In genomic region chr17:45147581-45148182, GRCh38 we compare ENCODE assay signal across 1 cellular context.
TF ChIP-seq lines count a peak whose summit lies in the region.

No MANE protein-coding gene starts in this region.

TF ChIP-seq in H1, 55 proteins besides CTCF, POLR2A, EP300 and RAD21:
- TF ChIP-seq SP2 (IDR thresholded peaks at IDR 0.05; ENCODE audit: low read length) (no peak; the same call in 1 of the 2 replicates), JUND (IDR thresholded peaks at IDR 0.05; ENCODE audit: low read length) (peak; percentile 98), POLR2AphosphoS5 (IDR thresholded peaks at IDR 0.05; ENCODE audit: low read depth, low read length) (no peak; the same call in 1 of the 2 replicates), SIX5 (IDR thresholded peaks at IDR 0.05; ENCODE audit: low read depth, low read length) (0 out of 2 replicates have a peak, but pooled peaks have one; percentile 43), TEAD4 (IDR thresholded peaks at IDR 0.05; ENCODE audit: low read depth, low read length) (peak; percentile 9; the same call in 1 of the 2 replicates), RNF2 (IDR thresholded peaks at IDR 0.05; ENCODE audit: borderline replicate concordance, low read depth, low read length, missing control alignments, poor library complexity, severe bottlenecking) (no peak), CHD1 (IDR thresholded peaks at IDR 0.05; ENCODE audit: low read depth, low read length) (peak; percentile 94), ASH2L (IDR thresholded peaks at IDR 0.05; ENCODE audit: low read length) (peak; percentile 75), KDM4A (IDR thresholded peaks at IDR 0.05; ENCODE audit: low read depth, low read length, severe bottlenecking) (no peak), KDM5A (IDR thresholded peaks at IDR 0.05; ENCODE audit: low read length) (no peak), BRCA1 (IDR thresholded peaks at IDR 0.05; ENCODE audit: low read depth, low read length) (peak; percentile 43; the same call in 1 of the 2 replicates), MAX (IDR thresholded peaks at IDR 0.05) (peak; percentile 56; the same call in 1 of the 2 replicates), SP4 (IDR thresholded peaks at IDR 0.05; ENCODE audit: low read length) (no peak; the same call in 1 of the 2 replicates), TAF1 (IDR thresholded peaks at IDR 0.05; ENCODE audit: low read depth, low read length) (peak; percentile 83), MAFK (IDR thresholded peaks at IDR 0.05; ENCODE audit: low read depth, low read length) (no peak), GABPA (IDR thresholded peaks at IDR 0.05; ENCODE audit: borderline replicate concordance, insufficient read depth, low read length) (no peak), RBBP5 (IDR thresholded peaks at IDR 0.05; ENCODE audit: borderline replicate concordance, low read depth, low read length) (no peak), RXRA (IDR thresholded peaks at IDR 0.05; ENCODE audit: insufficient read depth, low read depth, low read length) (no peak), KDM1A (IDR thresholded peaks at IDR 0.05; ENCODE audit: borderline replicate concordance, low read length) (no peak), NANOG (IDR thresholded peaks at IDR 0.05; ENCODE audit: insufficient read depth, low read depth, low read length, poor library complexity, severe bottlenecking) (no peak), SIN3A (conservative IDR thresholded peaks at IDR 0.05 in 1 of 2, IDR thresholded peaks at IDR 0.05 in 1 of 2; ENCODE audit: low read depth in 1 of 2, low read length in 2 of 2) (peak in 1 of 2 experiments; percentile 75; a peak in 2 of 4 replicates), YY1 (IDR thresholded peaks at IDR 0.05; ENCODE audit: low read depth, low read length) (peak; percentile 75), EGR1 (IDR thresholded peaks at IDR 0.05; ENCODE audit: borderline replicate concordance, low read depth, low read length) (no peak), GTF2F1 (IDR thresholded peaks at IDR 0.05; ENCODE audit: borderline replicate concordance, low read depth, low read length) (no peak), JUN (IDR thresholded peaks at IDR 0.05; ENCODE audit: low read depth, low read length) (no peak), ATF2 (IDR thresholded peaks at IDR 0.05; ENCODE audit: low read length) (peak; percentile 65; the same call in 1 of the 2 replicates), USF2 (IDR thresholded peaks at IDR 0.05; ENCODE audit: low read length) (no peak), HDAC6 (IDR thresholded peaks at IDR 0.05; ENCODE audit: low read depth, low read length) (no peak), EZH2 (IDR thresholded peaks at IDR 0.05; ENCODE audit: low read depth, low read length, severe bottlenecking) (no peak), TAF7 (optimal IDR thresholded peaks at IDR 0.05; ENCODE audit: borderline replicate concordance, low read depth, low read length) (peak; percentile 64), RFX5 (IDR thresholded peaks at IDR 0.05; ENCODE audit: borderline replicate concordance, low read depth, low read length) (no peak), NRF1 (IDR thresholded peaks at IDR 0.05; ENCODE audit: low read depth, low read length) (no peak), CHD2 (IDR thresholded peaks at IDR 0.05; ENCODE audit: low read length) (peak; percentile 95), SIRT6 (IDR thresholded peaks at IDR 0.05; ENCODE audit: low read length) (no peak), TCF12 (IDR thresholded peaks at IDR 0.05; ENCODE audit: low read depth, low read length) (no peak), CBX8 (IDR thresholded peaks at IDR 0.05; ENCODE audit: borderline replicate concordance, low read depth, low read length) (no peak), HDAC2 (IDR thresholded peaks at IDR 0.05; ENCODE audit: borderline replicate concordance in 1 of 2, low read depth in 2 of 2, low read length in 2 of 2) (peak; percentile 46 to 67; a peak in 1 of 4 replicates), CBX5 (IDR thresholded peaks at IDR 0.05; ENCODE audit: low read depth, low read length) (no peak), CHD7 (IDR thresholded peaks at IDR 0.05; ENCODE audit: insufficient replicate concordance, low read length) (no peak), ATF3 (IDR thresholded peaks at IDR 0.05; ENCODE audit: insufficient read depth, low read depth, low read length) (no peak), CREB1 (IDR thresholded peaks at IDR 0.05) (peak; percentile 45; the same call in 1 of the 2 replicates), SUZ12 (IDR thresholded peaks at IDR 0.05; ENCODE audit: low read length) (no peak), BCL11A (IDR thresholded peaks at IDR 0.05; ENCODE audit: low read depth in 2 of 2, low read length in 2 of 2) (no peak), PHF8 (conservative IDR thresholded peaks at IDR 0.05; ENCODE audit: low read depth, low read length) (no peak; the same call in 1 of the 2 replicates), SAP30 (IDR thresholded peaks at IDR 0.05; ENCODE audit: insufficient read depth, insufficient replicate concordance, low read length) (no peak), ZNF274 (IDR thresholded peaks at IDR 0.05; ENCODE audit: borderline replicate concordance, extremely low read depth, low read length) (no peak), TBP (IDR thresholded peaks at IDR 0.05; ENCODE audit: low read depth, low read length) (peak; percentile 87), E2F6 (IDR thresholded peaks at IDR 0.05) (no peak), CTBP2 (IDR thresholded peaks at IDR 0.05; ENCODE audit: borderline replicate concordance, insufficient read depth, insufficient read length, low read length) (no peak), SRF (IDR thresholded peaks at IDR 0.05; ENCODE audit: low read depth, low read length) (peak; percentile 20; the same call in 1 of the 2 replicates), BACH1 (IDR thresholded peaks at IDR 0.05; ENCODE audit: low read length) (no peak), SP1 (IDR thresholded peaks at IDR 0.05; ENCODE audit: low read depth, low read length) (peak; percentile 74; the same call in 1 of the 2 replicates), CEBPB (IDR thresholded peaks at IDR 0.05; ENCODE audit: low read depth, low read length) (no peak), FOSL1 (IDR thresholded peaks at IDR 0.05; ENCODE audit: insufficient read depth, low read depth, low read length) (no peak), POU5F1 (IDR thresholded peaks at IDR 0.05; ENCODE audit: low read depth, low read length) (peak; percentile 68; the same call in 1 of the 2 replicates)
